Comparison of ENCODE assay signal across 1 cellular context in the genomic region with DNA sequence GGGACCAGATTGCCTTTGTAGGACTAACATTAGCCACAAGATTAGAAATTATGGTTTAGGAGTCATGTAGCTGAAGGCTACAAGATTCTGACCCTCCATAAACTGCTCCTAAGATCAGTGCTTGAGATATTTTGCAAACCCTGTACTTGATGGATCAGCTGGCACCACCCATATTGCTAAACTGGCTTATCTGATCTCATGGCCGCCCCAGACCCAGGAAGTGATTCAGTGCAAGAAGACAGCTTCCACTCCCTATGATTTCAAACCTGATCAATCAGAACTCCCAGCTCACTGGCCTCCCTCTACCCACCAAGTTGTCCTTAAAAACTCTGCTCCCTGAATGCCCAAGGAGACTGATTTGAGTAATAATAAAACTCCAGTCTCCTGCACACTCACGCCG.
TF ChIP-seq lines count a peak whose summit lies in the region.
"Not testable (repeated sequence)": the region's sequence is repeated elsewhere in the genome, so short reads cannot be mapped to it uniquely, and the experiment has no call there.

No MANE protein-coding gene starts in this region.

TF ChIP-seq in K562, 482 proteins besides CTCF, POLR2A, EP300 and RAD21:
- TF ChIP-seq CEBPB (tag; IDR thresholded peaks at IDR 0.05) (0 out of 2 replicates have a peak, but pooled peaks have one; percentile 17), ELF1 (tag; IDR thresholded peaks at IDR 0.05) (peak; percentile 43; the same call in 1 of the 2 replicates), GABPA (tag; conservative IDR thresholded peaks at IDR 0.05; ENCODE audit: low read depth) (peak; percentile 36), NR2C1 (tag; IDR thresholded peaks at IDR 0.05) (peak; percentile 68), NR2C2 (tag; IDR thresholded peaks at IDR 0.05) (peak; percentile 66; the same call in 1 of the 2 replicates)
- TF ChIP-seq NR2C1 (IDR thresholded peaks at IDR 0.05); NR2C2 (CRISPR knock-in tag; IDR thresholded peaks at IDR 0.05): not testable (repeated sequence)
- TF ChIP-seq, protein P1, sequence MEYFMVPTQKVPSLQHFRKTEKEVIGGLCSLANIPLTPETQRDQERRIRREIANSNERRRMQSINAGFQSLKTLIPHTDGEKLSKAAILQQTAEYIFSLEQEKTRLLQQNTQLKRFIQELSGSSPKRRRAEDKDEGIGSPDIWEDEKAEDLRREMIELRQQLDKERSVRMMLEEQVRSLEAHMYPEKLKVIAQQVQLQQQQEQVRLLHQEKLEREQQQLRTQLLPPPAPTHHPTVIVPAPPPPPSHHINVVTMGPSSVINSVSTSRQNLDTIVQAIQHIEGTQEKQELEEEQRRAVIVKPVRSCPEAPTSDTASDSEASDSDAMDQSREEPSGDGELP (CRISPR knock-in tag; IDR thresholded peaks at IDR 0.05; ENCODE audit: borderline replicate concordance): 0 out of 2 replicates have a peak, but pooled peaks have one; percentile 26
